15 cellular contexts compared by ENCODE assay signal in the genomic region with DNA sequence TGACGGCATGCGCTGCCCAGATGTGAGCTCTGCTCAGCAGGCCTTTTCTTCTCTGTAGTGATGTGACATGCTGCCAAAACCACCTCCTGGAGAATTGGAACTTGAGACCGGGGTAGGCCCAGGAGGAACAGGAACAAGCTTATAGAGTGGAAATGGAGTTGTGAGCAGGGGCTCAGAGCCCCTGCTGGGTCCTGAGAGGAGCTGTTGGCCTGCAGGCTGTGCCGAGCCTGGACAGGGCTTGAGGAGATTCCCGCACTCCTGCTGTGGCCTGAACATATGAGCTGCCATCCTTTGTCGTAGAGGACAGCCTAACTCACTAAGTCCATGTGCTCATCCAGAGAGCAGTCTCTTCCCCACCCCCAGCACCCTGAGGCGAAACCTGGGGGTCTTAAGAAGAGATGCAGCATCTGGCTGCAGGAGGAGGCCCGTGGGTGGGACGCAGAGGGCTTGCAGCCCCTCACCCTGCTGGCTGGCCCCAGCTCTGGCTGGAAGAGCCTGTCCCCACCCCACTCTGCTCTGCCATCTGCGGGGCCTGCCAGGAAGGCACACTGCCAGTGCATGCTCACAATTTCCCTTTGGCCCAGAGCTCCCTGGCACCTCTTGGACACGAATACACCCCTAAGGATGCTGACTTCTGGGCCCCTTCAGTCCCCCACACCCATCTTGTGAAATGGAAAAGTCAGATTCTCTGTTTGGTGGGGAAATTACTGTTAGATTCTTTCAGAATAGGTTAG. TPM values are rescaled to one million over a fixed set of nuclear protein-coding genes. Genes with fewer than 3 reads are reported as not detected.
A peak's percentile ranks its signal among the peaks of the same experiment; 100 is the strongest.
DNase-seq lines count a peak whose midpoint lies in the region; ATAC-seq and TF ChIP-seq lines count a peak whose summit lies in the region.
"Had no signal": no experiment of that assay in that cellular context is flagged by ENCODE, and none has a peak within 500 bp of the region (broad histone marks: within the 10 kb centered on the region; RNA-seq: fewer than 3 reads in every experiment).

No MANE protein-coding gene starts in this region.

- no peak overlapping the region for H4K91ac ChIP-seq in neuronal stem cell (ENCODE audit: low read depth, low read length, poor library complexity)

- H3K4me2 ChIP-seq in BLaER1 (peak overlapping the region; percentile 41; the same call in 1 of the 2 replicates), neuronal stem cell (ENCODE audit: insufficient read depth, low read length, poor library complexity, severe bottlenecking) (no peak overlapping the region)

- H2AFZ ChIP-seq in neuronal stem cell (ENCODE audit: low read length) = no peak overlapping the region

- no peak overlapping the region for H2BK5ac ChIP-seq in neuronal stem cell (ENCODE audit: low read length)

- H3K79me1 ChIP-seq in neuronal stem cell (ENCODE audit: low read depth, low read length) = peaks cover 7% of the 10 kb centered on the region

- TF ChIP-seq EP300 in gastroesophageal sphincter (IDR thresholded peaks at IDR 0.05) = no peak

- peaks cover 8% of the 10 kb centered on the region for H3K4me1 Mint-ChIP-seq in WTC11
- H3K4me1 Mint-ChIP-seq in CD4-positive, alpha-beta memory T cell = peaks cover 0 to 11% (median 1%) of the 10 kb centered on the region in 4 donors

- no peak overlapping the region for H4K8ac ChIP-seq in neuronal stem cell (ENCODE audit: low read depth, low read length)

- H3K4me1 ChIP-seq in BLaER1 = peaks cover 39% of the 10 kb centered on the region
- peaks cover 0 to 16% (median 0%) of the 10 kb centered on the region in 3 donors for H3K4me1 ChIP-seq in gastroesophageal sphincter
- peaks cover 8 to 27% of the 10 kb centered on the region in 2 donors for H3K4me1 ChIP-seq in neuronal stem cell (ENCODE audit: control insufficient read depth in 2 of 2, insufficient read depth in 1 of 2, low read depth in 1 of 2, low read length in 2 of 2)
- H3K4me1 ChIP-seq in CD4-positive, alpha-beta memory T cell (ENCODE audit: insufficient read depth, low read length) = no peaks in the 10 kb centered on the region

- H3K9me3 Mint-ChIP-seq in WTC11 = no peaks in the 10 kb centered on the region
- H3K9me3 Mint-ChIP-seq in CD4-positive, alpha-beta memory T cell = no peaks in the 10 kb centered on the region

- H3K4ac ChIP-seq in neuronal stem cell (ENCODE audit: low read length) = no peak overlapping the region

- peaks cover 30% of the 10 kb centered on the region for H3K36me3 Mint-ChIP-seq in WTC11
- H3K36me3 Mint-ChIP-seq in CD4-positive, alpha-beta memory T cell = no peaks in the 10 kb centered on the region

- peak overlapping the region; percentile 65; the same call in 1 of the 2 replicates for H3K27ac Mint-ChIP-seq in WTC11
- H3K27ac Mint-ChIP-seq in CD4-positive, alpha-beta memory T cell = no peak overlapping the region

- peak overlapping the region; percentile 76 for H3K18ac ChIP-seq in neuronal stem cell (ENCODE audit: low read length)

- H3K4me3 Mint-ChIP-seq in WTC11 = no peak overlapping the region
- H3K4me3 Mint-ChIP-seq in CD4-positive, alpha-beta memory T cell = no peak overlapping the region

- DNase-seq in WTC11 (ENCODE audit: low spot score) = no peak
- no peak for DNase-seq in neuronal stem cell (ENCODE audit: low spot score)
- no peak for DNase-seq in GM19238 (ENCODE audit: insufficient read length, low spot score)
- no peak for DNase-seq in activated CD4-positive, alpha-beta T cell treated with anti-CD3 and anti-CD28 coated beads, Interleukin-2, amount 50 U/mL, for 4 hours
- no peak for DNase-seq in CD4-positive, alpha-beta memory T cell
- DNase-seq: activated CD4-positive, alpha-beta T cell treated with anti-CD3 and anti-CD28 coated beads for 1 hour; activated gamma-delta T cell treated with Interleukin-2 at 50 U/mL for 16 hours; effector memory CD4-positive, alpha-beta T cell; NCI-H187; stomach had no signal

- no peak overlapping the region for H3K4me3 ChIP-seq in BLaER1
- no peak overlapping the region for H3K4me3 ChIP-seq in gastroesophageal sphincter
- H3K4me3 ChIP-seq in neuronal stem cell (ENCODE audit: low read length in 2 of 2) = no peak overlapping the region
- no peak overlapping the region for H3K4me3 ChIP-seq in CD4-positive, alpha-beta memory T cell (ENCODE audit: low read length in 2 of 2)
- H3K4me3 ChIP-seq: prostate gland, stomach had no signal

- TF ChIP-seq POLR2A in gastroesophageal sphincter (IDR thresholded peaks at IDR 0.05) = no peak

- H2BK12ac ChIP-seq in neuronal stem cell (ENCODE audit: low read length) = peak overlapping the region; percentile 8

- H3K9ac ChIP-seq in BLaER1 (0 out of 2 replicates have a peak overlapping the region, but pooled peaks have one; percentile 15), neuronal stem cell (ENCODE audit: low read depth, low read length, poor library complexity) (no peak overlapping the region)

- H2AK5ac ChIP-seq in neuronal stem cell (ENCODE audit: low read depth, low read length) = peak overlapping the region; percentile 30

- no peaks in the 10 kb centered on the region for H3K27me3 ChIP-seq in BLaER1
- H3K27me3 ChIP-seq in gastroesophageal sphincter = no peaks in the 10 kb centered on the region
- no peaks in the 10 kb centered on the region for H3K27me3 ChIP-seq in neuronal stem cell (ENCODE audit: control insufficient read depth in 3 of 3, insufficient read depth in 3 of 3, low read depth in 1 of 3, low read length in 3 of 3)
- no peaks in the 10 kb centered on the region for H3K27me3 ChIP-seq in CD4-positive, alpha-beta memory T cell (ENCODE audit: insufficient read depth, low read length)
- H3K27me3 ChIP-seq: brain microvascular endothelial cell, stomach had no signal

- POLR2A ChIA-PET in WTC11 (lab: Charles Lee) = interaction anchor here (0.7 to 1.3 kb wide), 2 partner anchors 43 to 77 kb away, joined by 3 to 4 read pairs; partner anchors contain the start of genes KDM4A and PTPRF
- POLR2A ChIA-PET in CD4-positive, alpha-beta memory T cell (lab: Charles Lee; ENCODE audit: partially characterized antibody) = no interaction called here

- H2BK120ac ChIP-seq in neuronal stem cell (ENCODE audit: low read depth, low read length) = no peak overlapping the region

- H3K14ac ChIP-seq in neuronal stem cell (ENCODE audit: low read length) = no peak overlapping the region

- intact Hi-C loops in CD4-positive, alpha-beta memory T cell (cut with micrococcal nuclease) = no loop called here

- WGBS in gastroesophageal sphincter (ENCODE audit: low coverage in 1 of 2), 2 donors = 40 to 60% methylated on average over 1 of the region's 11 CpGs
- no CpG with 5 or more reads among the region's 11 CpGs for WGBS in neuronal stem cell (ENCODE audit: extremely low coverage in 2 of 2, insufficient read length in 2 of 2, insufficient replicate concordance in 1 of 2), 2 donors

- H2BK15ac ChIP-seq in neuronal stem cell (ENCODE audit: low read length) = no peak overlapping the region

- no peak overlapping the region for H3K23ac ChIP-seq in neuronal stem cell (ENCODE audit: low read depth, low read length, poor library complexity)

- H3K9me3 ChIP-seq in BLaER1 (no peaks in the 10 kb centered on the region), gastroesophageal sphincter (no peaks in the 10 kb centered on the region), neuronal stem cell (replicated peaks in 1 of 2; ENCODE audit: control insufficient read depth in 2 of 2, insufficient read depth in 1 of 2, low read depth in 1 of 2, low read length in 2 of 2) (peaks cover 0 to 2% of the 10 kb centered on the region in 2 donors)
- H3K9me3 ChIP-seq in CD4-positive, alpha-beta memory T cell (ENCODE audit: control insufficient read depth in 1 of 2, low read length in 2 of 2) = no peaks in the 10 kb centered on the region
- H3K9me3 ChIP-seq: prostate gland, stomach had no signal

- H3K36me3 ChIP-seq in BLaER1 (peaks cover 82% of the 10 kb centered on the region), gastroesophageal sphincter (peaks cover 0 to 80% of the 10 kb centered on the region in 2 donors), neuronal stem cell (replicated peaks in 1 of 2; ENCODE audit: control insufficient read depth in 2 of 2, insufficient read depth in 2 of 2, low read length in 2 of 2) (peaks cover 26 to 72% of the 10 kb centered on the region in 2 donors)
- H3K36me3 ChIP-seq in CD4-positive, alpha-beta memory T cell (ENCODE audit: insufficient read depth, low read length) = no peaks in the 10 kb centered on the region

- H3K27ac ChIP-seq in BLaER1 = 0 out of 2 replicates have a peak overlapping the region, but pooled peaks have one; percentile 45
- peak overlapping the region in 1 of 4 donors; percentile 38 for H3K27ac ChIP-seq in gastroesophageal sphincter
- peak overlapping the region; percentile 75 for H3K27ac ChIP-seq in neuronal stem cell (replicated peaks; ENCODE audit: low read length)
- no peak overlapping the region for H3K27ac ChIP-seq in CD4-positive, alpha-beta memory T cell (ENCODE audit: low read depth, low read length)
- H3K27ac ChIP-seq: brain microvascular endothelial cell, prostate gland, stomach had no signal

- ATAC-seq in WTC11 = no peak
- peak; percentile 27 for ATAC-seq in gastroesophageal sphincter
- no peak for ATAC-seq in GM18868 (IDR thresholded peaks at IDR 0.05; ENCODE audit: unreplicated experiment)

- no peaks in the 10 kb centered on the region for H3K27me3 Mint-ChIP-seq in WTC11 (ENCODE audit: low read depth)
- no peaks in the 10 kb centered on the region for H3K27me3 Mint-ChIP-seq in CD4-positive, alpha-beta memory T cell

- CTCF ChIA-PET in WTC11 (lab: Charles Lee) = interaction anchor here (0.6 to 2.3 kb wide), 5 partner anchors 10 to 119 kb away, joined by 3 to 11 read pairs (median 5); no protein-coding TSS in a partner anchor
- CTCF ChIA-PET in CD4-positive, alpha-beta memory T cell (lab: Charles Lee; ENCODE audit: partially characterized antibody) = no interaction called here

- TF ChIP-seq CTCF in WTC11 (IDR thresholded peaks at IDR 0.05) (no peak), gastroesophageal sphincter (IDR thresholded peaks at IDR 0.05) (no peak)

- H4K20me1 ChIP-seq in BLaER1 = no peaks in the 10 kb centered on the region

RNA-seq across cellular contexts. Expression of gene PTPRF, which starts 42.5 kb away (rescaled TPM):
- total RNA-seq in WTC11 (2021) = 248 to 295 TPM (median 275 TPM) in 3 replicates
- total RNA-seq in gastroesophageal sphincter = 10 to 100 TPM; 55.8 to 80.4 (median 60.8) TPM
- polyA plus RNA-seq in neuronal stem cell (2013, experiment 1 of 2) = 62.9 TPM
- polyA plus RNA-seq in neuronal stem cell (2013, experiment 2 of 2) = 64.0 TPM
- total RNA-seq in CD4-positive, alpha-beta memory T cell = not detected
- polyA plus RNA-seq in CD4-positive, alpha-beta memory T cell = not detected

Comparison
In these comparisons a context has a peak if more than half of its experiments do, and no peak if none do; other contexts are left out.
1. RNA of gene PTPRF, which starts 42.5 kb away (total RNA-seq): 248 to 295 TPM in WTC11 and 55.8 to 80.4 TPM in gastroesophageal sphincter; not detected in CD4-positive, alpha-beta memory T cell; every median in the first group is over 10 times any median in the second.